In the genomic region with DNA sequence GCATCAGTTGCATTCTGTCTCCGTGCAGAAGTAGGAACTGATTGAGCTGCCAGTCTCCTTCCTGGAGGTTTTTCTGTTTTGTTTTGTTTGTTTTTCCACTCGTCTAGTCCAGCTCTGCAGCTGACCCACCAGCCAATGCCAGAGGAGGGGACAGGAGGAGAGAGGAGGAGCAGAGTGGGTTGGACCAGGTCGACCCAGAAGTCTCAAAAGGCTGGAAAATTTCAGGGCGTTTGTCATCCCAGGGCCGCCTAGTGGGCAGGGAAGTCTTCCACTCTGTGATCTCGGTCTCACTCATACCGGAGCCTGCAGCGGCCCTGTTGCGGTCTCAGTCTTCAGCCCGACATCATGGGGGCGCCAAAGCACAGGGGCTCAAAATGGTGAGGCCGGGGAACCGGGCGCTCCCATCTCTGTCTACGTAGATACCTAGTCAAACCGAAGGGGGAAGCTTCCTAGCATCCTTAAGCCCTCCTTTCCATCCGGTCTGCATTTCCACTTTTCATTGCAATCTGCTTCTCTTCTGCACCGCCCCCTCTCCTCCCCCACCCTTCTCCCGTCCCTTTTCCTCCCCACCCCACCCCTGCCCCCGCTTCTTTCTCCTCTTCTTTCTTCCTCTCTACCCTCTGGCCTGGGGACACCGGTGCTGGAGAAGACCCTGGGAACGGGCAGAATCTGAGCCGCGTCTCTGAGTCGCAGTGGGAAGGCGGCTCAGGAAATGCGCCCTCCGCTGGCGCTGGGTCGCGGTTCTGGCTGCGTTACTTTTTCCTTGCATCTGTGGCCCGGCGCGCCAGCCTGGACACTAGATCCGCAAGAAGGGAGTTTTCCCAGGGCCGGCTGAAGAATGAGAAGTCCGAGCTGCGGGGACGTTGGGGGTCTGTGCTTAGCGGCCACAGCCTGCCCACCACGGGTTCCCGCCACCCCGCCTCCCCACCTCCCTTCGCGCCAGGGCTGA, we compare ENCODE assay signal across 8 cellular contexts. TPM values are rescaled to one million over a fixed set of nuclear protein-coding genes. Genes with fewer than 3 reads are reported as not detected.
DNase-seq lines count a peak whose midpoint lies in the region; TF ChIP-seq lines count a peak whose summit lies in the region.

No MANE protein-coding gene starts in this region.

- TF ChIP-seq CTCF in MCF 10A (IDR thresholded peaks at IDR 0.05; ENCODE audit: unreplicated experiment) (no peak), chondrocyte (IDR thresholded peaks at IDR 0.05) (peak; percentile 73), nephron progenitor cell (IDR thresholded peaks at IDR 0.05) (peak; percentile 45)

- in situ Hi-C loops in T47D (cut with HindIII; ENCODE audit: low pct_unique_long_range_greater_than_20kb, low sequenced_read_pairs): no loop called here

- peaks cover 60% of the 10 kb centered on the region for H3K27me3 Mint-ChIP-seq in MCF 10A (ENCODE audit: insufficient read depth, unreplicated experiment)
- H3K27me3 Mint-ChIP-seq in chondrocyte (ENCODE audit: low read depth): peaks cover 76% of the 10 kb centered on the region
- H3K27me3 Mint-ChIP-seq in nephron progenitor cell (ENCODE audit: low read depth, poor library complexity): peaks cover 55% of the 10 kb centered on the region

- H3K9me3 Mint-ChIP-seq in MCF 10A (ENCODE audit: unreplicated experiment) (no peaks in the 10 kb centered on the region), chondrocyte (ENCODE audit: low read depth) (no peaks in the 10 kb centered on the region), nephron progenitor cell (no peaks in the 10 kb centered on the region)

- POLR2A ChIA-PET in MCF 10A (lab: Yijun Ruan, JAX): no interaction called here

- BruUV-seq in MCF 10A (replicated peaks; lab: Mats Ljungman, UMichigan): no TSS peak

- intact Hi-C loops in MCF 10A (cut with micrococcal nuclease): loop anchor here (5.0 kb wide), 1 partner anchor 167 kb away; no protein-coding TSS in a partner anchor

- no peak overlapping the region for H3K4me3 Mint-ChIP-seq in MCF 10A (ENCODE audit: unreplicated experiment)
- H3K4me3 Mint-ChIP-seq in chondrocyte (ENCODE audit: unreplicated experiment): peak overlapping the region; percentile 66
- H3K4me3 Mint-ChIP-seq in nephron progenitor cell: peak overlapping the region; percentile 90

- no peak overlapping the region for H3K27ac Mint-ChIP-seq in MCF 10A (ENCODE audit: low read depth, unreplicated experiment)
- H3K27ac Mint-ChIP-seq in chondrocyte (ENCODE audit: unreplicated experiment): peak overlapping the region; percentile 41
- H3K27ac Mint-ChIP-seq in nephron progenitor cell: peak overlapping the region; percentile 78

- H3K4me1 Mint-ChIP-seq in MCF 10A (ENCODE audit: insufficient read depth, unreplicated experiment) (peaks cover 7% of the 10 kb centered on the region), chondrocyte (ENCODE audit: low read depth) (peaks cover 40% of the 10 kb centered on the region), nephron progenitor cell (peaks cover 80% of the 10 kb centered on the region)

- no peaks in the 10 kb centered on the region for H3K36me3 Mint-ChIP-seq in MCF 10A (ENCODE audit: insufficient read depth, unreplicated experiment)
- H3K36me3 Mint-ChIP-seq in chondrocyte (ENCODE audit: low read depth): no peaks in the 10 kb centered on the region
- no peaks in the 10 kb centered on the region for H3K36me3 Mint-ChIP-seq in nephron progenitor cell (ENCODE audit: low read depth)

- DNase-seq in T47D (ENCODE audit: low read depth in 1 of 2, low spot score in 1 of 2): peak; percentile 86 to 91
- no peak for DNase-seq in MCF 10A (ENCODE audit: unreplicated experiment)
- DNase-seq in NCI-H526 (lab: John Stamatoyannopoulos, UW): peak; percentile 31 to 75
- DNase-seq in chondrocyte (ENCODE audit: low spot score): peak; percentile 61
- DNase-seq in nephron progenitor cell: peak; percentile 81
- DNase-seq in DMS53 treated with DMSO at 0.1 percent for 48 hours (lab: John Stamatoyannopoulos, UW; ENCODE audit: unreplicated experiment): no peak
- no peak for DNase-seq in activated effector memory CD4-positive, alpha-beta T cell treated with anti-CD3 and anti-CD28 coated beads, Interleukin-2, amount 50 U/mL, for 16 hours
- no peak for DNase-seq in NCI-H1417 treated with DMSO at 0.1 percent for 48 hours (lab: John Stamatoyannopoulos, UW)

- CTCF ChIA-PET in MCF 10A (lab: Yijun Ruan, JAX): interaction anchor here (0.6 to 1.4 kb wide), 4 partner anchors 9 to 184 kb away, joined by 3 to 5 read pairs (median 3); no protein-coding TSS in a partner anchor

RNA-seq across cellular contexts. Expression of a gene that starts 16.2 kb away (rescaled TPM):
- total RNA-seq in MCF 10A (2022) (not detected in 2 replicates), chondrocyte (0.62 to 0.87 TPM in 2 of 3 replicates, not detected in the other)

Comparison
In these comparisons a context has a peak if more than half of its experiments do, and no peak if none do; other contexts are left out.
1. DNase-seq: peak in T47D (2 of 2), NCI-H526 (2 of 2), chondrocyte (single experiment) and nephron progenitor cell (single experiment); none in MCF 10A (single experiment), DMS53 treated with DMSO at 0.1 percent for 48 hours (single experiment), activated effector memory CD4-positive, alpha-beta T cell treated with anti-CD3 and anti-CD28 coated beads, Interleukin-2, amount 50 U/mL, for 16 hours (single experiment) and NCI-H1417 treated with DMSO at 0.1 percent for 48 hours (single experiment).